Comparison of ENCODE assay signal across 8 cellular contexts in genomic region chr1:10033359-10033845, GRCh38. TPM values are rescaled to one million over a fixed set of nuclear protein-coding genes. Genes with fewer than 3 reads are reported as not detected.
A peak's percentile ranks its signal among the peaks of the same experiment; 100 is the strongest.
DNase-seq lines count a peak whose midpoint lies in the region; ATAC-seq and TF ChIP-seq lines count a peak whose summit lies in the region.

No MANE protein-coding gene starts in this region.

- no peaks in the 10 kb centered on the region for H3K4me1 ChIP-seq in parathyroid adenoma

- peak overlapping the region; percentile 91 for H3K27ac ChIP-seq in parathyroid adenoma

- TF ChIP-seq CTCF in LNCaP clone FGC (IDR thresholded peaks at IDR 0.05; ENCODE audit: control insufficient read depth, extremely low read depth, insufficient read depth) (no peak), parathyroid adenoma (IDR thresholded peaks at IDR 0.05) (no peak)

- H3K27me3 ChIP-seq in parathyroid adenoma (ENCODE audit: control insufficient read depth, insufficient read depth, low read length), result no peaks in the 10 kb centered on the region

- peak overlapping the region; percentile 98 for H3K4me3 ChIP-seq in LNCaP clone FGC (ENCODE audit: low read depth, low read length)
- peak overlapping the region; percentile 92 for H3K4me3 ChIP-seq in parathyroid adenoma (ENCODE audit: low read depth, low read length)

- H3K9me3 ChIP-seq in parathyroid adenoma (ENCODE audit: control insufficient read depth, low read length), result no peaks in the 10 kb centered on the region

- ATAC-seq in GM21576 (IDR thresholded peaks at IDR 0.05; ENCODE audit: unreplicated experiment), result peak; percentile 17
- ATAC-seq in Right ventricle myocardium superior (ENCODE audit: poor library complexity), result peak; percentile 34

- intact Hi-C loops in Right ventricle myocardium superior (cut with DNase I), result loop anchor here (5.0 kb wide), 1 partner anchor 86 kb away; no protein-coding TSS in a partner anchor

- H3K79me2 ChIP-seq in parathyroid adenoma, result peaks cover 12% of the 10 kb centered on the region

- H3K36me3 ChIP-seq in parathyroid adenoma (ENCODE audit: control insufficient read depth, insufficient read depth, low read length), result no peaks in the 10 kb centered on the region

- DNase-seq in NCI-H748 (lab: John Stamatoyannopoulos, UW; ENCODE audit: unreplicated experiment), result peak; percentile 58
- DNase-seq in NCI-H748 treated with DMSO at 0.1 percent for 48 hours (lab: John Stamatoyannopoulos, UW), result no peak
- DNase-seq in LNCaP clone FGC (ENCODE audit: low read depth), result no peak
- peak; percentile 4 for DNase-seq in activated T-cell treated with anti-CD3 and anti-CD28 coated beads for 4 hours
- DNase-seq in Right ventricle myocardium superior, result no peak
- no peak for DNase-seq in hippocampal formation (lab: John Stamatoyannopoulos, UW)

- peak overlapping the region; percentile 67 for H3K9ac ChIP-seq in parathyroid adenoma

- peak overlapping the region; percentile 85 for H3K4me2 ChIP-seq in parathyroid adenoma (ENCODE audit: low read length)

- H2AFZ ChIP-seq in parathyroid adenoma, result peak overlapping the region; percentile 94

RNA-seq across cellular contexts. Expression of gene UBE4B, which starts 0.6 kb away (rescaled TPM):
- 74.3 TPM for total RNA-seq in Right ventricle myocardium superior

RNA-seq across cellular contexts. Expression of gene RBP7, which starts 36.4 kb away (rescaled TPM):
- total RNA-seq in Right ventricle myocardium superior, result 30.2 TPM

Comparison
In these comparisons a context has a peak if more than half of its experiments do, and no peak if none do; other contexts are left out.
1. DNase-seq: peak in NCI-H748 (single experiment) and activated T-cell treated with anti-CD3 and anti-CD28 coated beads for 4 hours (single experiment); none in NCI-H748 treated with DMSO at 0.1 percent for 48 hours (single experiment), LNCaP clone FGC (single experiment), Right ventricle myocardium superior (single experiment) and hippocampal formation (0 of 2).